In the genomic region with DNA sequence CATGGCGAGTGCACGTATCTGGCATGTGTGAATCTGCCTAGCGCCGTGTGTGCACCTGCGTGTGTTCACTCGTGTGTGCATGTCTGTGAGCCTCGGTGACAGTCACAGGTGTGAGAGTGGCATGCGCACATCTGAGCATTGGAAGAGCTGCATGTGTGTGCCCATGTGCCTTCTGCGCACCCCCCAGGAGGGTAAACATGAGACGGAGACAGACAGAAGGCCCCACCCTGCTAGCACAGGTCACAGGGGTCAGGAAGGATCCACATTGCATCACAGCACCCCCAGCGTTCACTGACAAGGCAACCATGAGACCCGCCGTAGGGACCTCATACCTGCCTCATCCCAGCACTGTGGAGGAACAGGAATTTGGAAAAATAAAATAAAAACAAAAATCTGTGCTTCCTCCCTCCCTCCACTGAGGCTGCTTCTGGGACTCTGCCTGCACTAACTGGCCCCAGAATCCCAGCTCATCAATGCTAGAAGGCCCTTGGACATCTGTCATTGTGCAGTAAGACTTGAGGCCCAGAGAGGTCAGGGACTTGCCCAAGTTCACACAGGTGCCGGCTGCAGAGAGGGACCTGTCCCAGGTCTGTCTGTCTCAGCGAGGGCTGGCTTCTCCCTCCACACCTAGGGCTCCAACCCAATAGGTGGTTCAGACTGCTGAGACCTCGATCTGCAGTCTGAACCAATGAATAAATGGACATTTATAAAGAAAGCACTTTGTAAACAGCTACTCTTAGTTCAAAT, we compare ENCODE assay signal across 20 cellular contexts. TPM values are rescaled to one million over a fixed set of nuclear protein-coding genes. Genes with fewer than 3 reads are reported as not detected.
DNase-seq lines count a peak whose midpoint lies in the region; ATAC-seq, FAIRE-seq and TF ChIP-seq lines count a peak whose summit lies in the region.
"Had no signal": no experiment of that assay in that cellular context is flagged by ENCODE, and none has a peak within 500 bp of the region (broad histone marks: within the 10 kb centered on the region; RNA-seq: fewer than 3 reads in every experiment).

No MANE protein-coding gene starts in this region.

- FAIRE-seq in HepG2 (lab: Jason Lieb, UNC) (no peak), GM12878 (lab: Jason Lieb, UNC) (no peak)
- FAIRE-seq: A549, GM19239 had no signal

- H2BK12ac ChIP-seq in trophoblast cell (ENCODE audit: low read length) = no peak overlapping the region

- BruUV-seq in HepG2 (replicated peaks; lab: Mats Ljungman, UMichigan) (no TSS peak), GM12878 (replicated peaks; lab: Mats Ljungman, UMichigan) (no TSS peak)

- H3K4me1 Mint-ChIP-seq in CD8-positive, alpha-beta T cell (ENCODE audit: low read depth) = peaks cover 11% of the 10 kb centered on the region

- H3K9me3 Mint-ChIP-seq in CD8-positive, alpha-beta T cell = no peaks in the 10 kb centered on the region
- H3K9me3 Mint-ChIP-seq: CD4-positive, alpha-beta memory T cell had no signal

- no peak overlapping the region for H3K23ac ChIP-seq in trophoblast cell (ENCODE audit: low read length)

- no peak overlapping the region for H3K4me3 Mint-ChIP-seq in CD8-positive, alpha-beta T cell
- H3K4me3 Mint-ChIP-seq: CD14-positive monocyte; CD4-positive, alpha-beta memory T cell had no signal

- H4K8ac ChIP-seq in trophoblast cell (ENCODE audit: low read depth, low read length) = no peak overlapping the region

- DNase-seq in HepG2 (ENCODE audit: low spot score) (peak; percentile 49), right lobe of liver (no peak), GM12878 (ENCODE audit: low read depth, low spot score) (no peak), trophoblast cell (no peak)
- no peak for DNase-seq in CD8-positive, alpha-beta T cell
- DNase-seq in stimulated activated CD8-positive, alpha-beta memory T cell treated with anti-CD3 and anti-CD28 coated beads, Interleukin-4, amount 100 ng/mL, for 48 hours = no peak
- DNase-seq in activated CD8-positive, alpha-beta memory T cell treated with anti-CD3 and anti-CD28 coated beads, Interleukin-2, amount 50 U/mL, for 48 hours = no peak
- DNase-seq: Calu3; CD4-positive, alpha-beta memory T cell; DMS79 treated with DMSO at 0.1 percent for 48 hours; GF-D8; GM23248; IMR-90 had no signal

- TF ChIP-seq RAD21 in HepG2 (CRISPR knock-in tag; IDR thresholded peaks at IDR 0.05) (no peak), GM12878 (IDR thresholded peaks at IDR 0.05; ENCODE audit: insufficient read depth, low read depth, low read length) (no peak)

- no peak overlapping the region for H3K14ac ChIP-seq in trophoblast cell (ENCODE audit: low read length)

- H3K4me2 ChIP-seq in HepG2 (ENCODE audit: low read depth, low read length) (no peak overlapping the region), GM12878 (ENCODE audit: control insufficient read depth, insufficient read depth) (no peak overlapping the region), trophoblast cell (ENCODE audit: low read length) (no peak overlapping the region)
- H3K4me2 ChIP-seq: A549, BLaER1 had no signal

- no peak overlapping the region for H2BK5ac ChIP-seq in trophoblast cell (ENCODE audit: low read depth, low read length, poor library complexity)

- intact Hi-C loops in HepG2 (cut with micrococcal nuclease; ENCODE audit: unreplicated experiment) = loop anchor here (10.0 kb wide), 1 partner anchor 332 kb away; no protein-coding TSS in a partner anchor
- intact Hi-C loops in right lobe of liver (cut with DNase I) = no loop called here
- intact Hi-C loops in GM12878 (cut with micrococcal nuclease; ENCODE audit: unreplicated experiment) = no loop called here
- intact Hi-C loops in CD8-positive, alpha-beta T cell (cut with DNase I, micrococcal nuclease) = loop anchor here in 1 of 2 experiments (10.0 kb wide), 1 partner anchor 458 kb away; the partner anchor contains the start of gene EEFSEC

- TF ChIP-seq EP300 in HepG2 (IDR thresholded peaks at IDR 0.05; ENCODE audit: low read depth in 2 of 2, low read length in 2 of 2) (no peak), HepG2 (CRISPR knock-in tag; IDR thresholded peaks at IDR 0.05; ENCODE audit: borderline replicate concordance) (no peak), GM12878 (IDR thresholded peaks at IDR 0.05; ENCODE audit: borderline replicate concordance in 1 of 2, control insufficient read depth in 1 of 2, low read depth in 2 of 2, low read length in 2 of 2) (no peak)

- H3K18ac ChIP-seq in trophoblast cell (ENCODE audit: low read length) = no peak overlapping the region

- H2AFZ ChIP-seq in HepG2 (ENCODE audit: low read length) = no peak overlapping the region
- H2AFZ ChIP-seq in GM12878 (ENCODE audit: control insufficient read depth, low read depth, low read length) = no peak overlapping the region
- H2AFZ ChIP-seq in trophoblast cell (ENCODE audit: insufficient read depth, low read length, poor library complexity) = no peak overlapping the region
- H2AFZ ChIP-seq: GM23248 had no signal

- H3K9me3 ChIP-seq in HepG2 (ENCODE audit: low read length) = no peaks in the 10 kb centered on the region
- H3K9me3 ChIP-seq in right lobe of liver = no peaks in the 10 kb centered on the region
- H3K9me3 ChIP-seq in GM12878 (replicated peaks; ENCODE audit: control insufficient read depth, insufficient read depth, low read length) = no peaks in the 10 kb centered on the region
- peaks cover 2% of the 10 kb centered on the region for H3K9me3 ChIP-seq in trophoblast cell (ENCODE audit: insufficient read depth, low read depth, low read length)
- H3K9me3 ChIP-seq in CD8-positive, alpha-beta T cell (ENCODE audit: low read length) = no peaks in the 10 kb centered on the region
- H3K9me3 ChIP-seq: A549, BLaER1, HAP-1 had no signal

- H3K27me3 Mint-ChIP-seq in CD8-positive, alpha-beta T cell (ENCODE audit: low read depth) = no peaks in the 10 kb centered on the region
- H3K27me3 Mint-ChIP-seq: CD4-positive, alpha-beta memory T cell had no signal

- H3K79me1 ChIP-seq in trophoblast cell (ENCODE audit: low read length) = peaks cover 6% of the 10 kb centered on the region

- in situ Hi-C loops in HepG2 (cut with HindIII; ENCODE audit: extremely low pct_ligation_motif_present, low pct_unique_long_range_greater_than_20kb) = no loop called here
- in situ Hi-C loops in GM12878 (cut with MboI) = loop anchor here (25.0 kb wide), 1 partner anchor 526 kb away; no protein-coding TSS in a partner anchor

- H3K79me2 ChIP-seq in HepG2 (ENCODE audit: insufficient read depth, low read length) = no peaks in the 10 kb centered on the region
- H3K79me2 ChIP-seq in GM12878 (ENCODE audit: control insufficient read depth, insufficient read depth, low read length) = peaks cover 5% of the 10 kb centered on the region
- peaks cover 2% of the 10 kb centered on the region for H3K79me2 ChIP-seq in trophoblast cell (ENCODE audit: control insufficient read depth, insufficient read depth, low read length, poor library complexity)

- WGBS in HepG2 (ENCODE audit: low lambda C conversion rate) = 80% methylated on average over 12 of the region's 16 CpGs
- 70% methylated on average over 13 of the region's 16 CpGs for WGBS in right lobe of liver (ENCODE audit: insufficient coverage, low coverage, low lambda C conversion rate, missing lambda C conversion rate)
- WGBS in GM12878 (ENCODE audit: insufficient coverage, insufficient replicate concordance, low lambda C conversion rate, missing lambda C conversion rate) = 82% methylated on average over 16 of the region's 16 CpGs
- no CpG with 5 or more reads among the region's 16 CpGs for WGBS in trophoblast cell (ENCODE audit: extremely low coverage, insufficient coverage, insufficient read length)

- H3K27ac ChIP-seq in HepG2 (ENCODE audit: extremely low read length, insufficient read depth, low read length) (peak overlapping the region; percentile 6), right lobe of liver (no peak overlapping the region), GM12878 (ENCODE audit: control insufficient read depth, insufficient read depth) (no peak overlapping the region), trophoblast cell (ENCODE audit: low read depth, low read length) (no peak overlapping the region)
- no peak overlapping the region for H3K27ac ChIP-seq in CD8-positive, alpha-beta T cell (ENCODE audit: low read depth, low read length)
- H3K27ac ChIP-seq: 22Rv1, A549, BLaER1, GM23248 had no signal

- no peaks in the 10 kb centered on the region for H4K20me1 ChIP-seq in HepG2 (ENCODE audit: insufficient read depth, low read length)
- no peaks in the 10 kb centered on the region for H4K20me1 ChIP-seq in GM12878 (ENCODE audit: control insufficient read depth, insufficient read depth)
- H4K20me1 ChIP-seq: BLaER1 had no signal

- no peak overlapping the region for H3K27ac Mint-ChIP-seq in CD8-positive, alpha-beta T cell
- H3K27ac Mint-ChIP-seq: CD14-positive monocyte had no signal

- no peak overlapping the region for H3K4me3 ChIP-seq in HepG2 (replicated peaks in 1 of 3; ENCODE audit: insufficient read depth in 1 of 3, low read depth in 2 of 3, low read length in 3 of 3)
- H3K4me3 ChIP-seq in right lobe of liver = no peak overlapping the region
- H3K4me3 ChIP-seq in GM12878 = no peak overlapping the region
- peak overlapping the region; percentile 8 for H3K4me3 ChIP-seq in trophoblast cell (ENCODE audit: low read depth, low read length)
- no peak overlapping the region for H3K4me3 ChIP-seq in CD8-positive, alpha-beta T cell (ENCODE audit: low read depth, low read length)
- H3K4me3 ChIP-seq: A549, BLaER1, GM23248, HAP-1 had no signal

- TF ChIP-seq POLR2A in HepG2 (IDR thresholded peaks at IDR 0.05; ENCODE audit: insufficient read depth in 1 of 2, low read depth in 2 of 2, low read length in 2 of 2) = no peak
- TF ChIP-seq POLR2A in right lobe of liver (IDR thresholded peaks at IDR 0.05) = no peak
- TF ChIP-seq POLR2A in GM12878 (IDR thresholded peaks at IDR 0.05; ENCODE audit: low read depth, low read length) = 0 out of 2 replicates have a peak, but pooled peaks have one; percentile 22

- H4K12ac ChIP-seq in trophoblast cell (ENCODE audit: low read depth, low read length) = no peak overlapping the region

- SMC1A ChIA-PET in GM12878 (lab: Charles Lee; ENCODE audit: uncharacterized antibody, unreplicated experiment) = no interaction called here

- H4K91ac ChIP-seq in trophoblast cell (ENCODE audit: low read depth, low read length) = no peak overlapping the region

- H2AK5ac ChIP-seq in trophoblast cell (ENCODE audit: low read length) = no peak overlapping the region

- H3K36me3 ChIP-seq in HepG2 (replicated peaks in 1 of 2; ENCODE audit: control insufficient read depth in 1 of 2, insufficient read depth in 2 of 2, low read length in 2 of 2) (no peaks in the 10 kb centered on the region), right lobe of liver (no peaks in the 10 kb centered on the region), GM12878 (ENCODE audit: control insufficient read depth in 2 of 2, insufficient read depth in 2 of 2, low read length in 1 of 2) (peaks cover 0 to 3% of the 10 kb centered on the region in 2 experiments; a peak in 3 of 4 replicates), trophoblast cell (ENCODE audit: control insufficient read depth in 1 of 2, insufficient read depth in 2 of 2, low read length in 2 of 2) (peaks cover 17 to 25% of the 10 kb centered on the region in 2 experiments)
- no peaks in the 10 kb centered on the region for H3K36me3 ChIP-seq in CD8-positive, alpha-beta T cell (ENCODE audit: insufficient read depth, low read length)
- H3K36me3 ChIP-seq: BLaER1 had no signal

- H3K9ac ChIP-seq in HepG2 (ENCODE audit: insufficient read depth, low read depth, low read length) (no peak overlapping the region), GM12878 (ENCODE audit: control insufficient read depth, insufficient read depth, low read length) (no peak overlapping the region), trophoblast cell (ENCODE audit: low read length) (no peak overlapping the region)
- H3K9ac ChIP-seq: BLaER1, GM23248 had no signal

- no peak for ATAC-seq in HepG2
- no peak for ATAC-seq in right lobe of liver
- no peak for ATAC-seq in GM12878
- ATAC-seq in CD8-positive, alpha-beta T cell = no peak
- no peak for ATAC-seq in GM18907 (IDR thresholded peaks at IDR 0.05; ENCODE audit: unreplicated experiment)
- ATAC-seq: A549 had no signal

- H3K4me1 ChIP-seq in HepG2 (ENCODE audit: insufficient read depth, low read length) (peaks cover 24% of the 10 kb centered on the region), right lobe of liver (peaks cover 0 to 4% (median 0%) of the 10 kb centered on the region in 4 donors), GM12878 (ENCODE audit: control insufficient read depth, insufficient read depth, low read length) (peaks cover 6% of the 10 kb centered on the region), trophoblast cell (ENCODE audit: control insufficient read depth in 1 of 2, insufficient read depth in 2 of 2, low read length in 2 of 2) (peaks cover 2 to 6% of the 10 kb centered on the region in 2 experiments)
- peaks cover 8% of the 10 kb centered on the region for H3K4me1 ChIP-seq in CD8-positive, alpha-beta T cell (ENCODE audit: insufficient read depth, low read length)
- H3K4me1 ChIP-seq: A549 had no signal

- POLR2A ChIA-PET in HepG2 (lab: Yijun Ruan, JAX) = interaction anchor here (0.8 kb wide), 1 partner anchor 67 kb away, joined by 3 read pairs; no protein-coding TSS in a partner anchor
- POLR2A ChIA-PET in GM12878 (lab: Charles Lee) = no interaction called here
- POLR2A ChIA-PET in CD8-positive, alpha-beta T cell (lab: Charles Lee) = no interaction called here

- RAD21 ChIA-PET in GM12878 (lab: Charles Lee; ENCODE audit: unreplicated experiment) = no interaction called here

- CTCF ChIA-PET in HepG2 (lab: Yijun Ruan, JAX; ENCODE audit: low intra/inter-chr PET ratio, low total read pairs) (interaction anchor here (0.6 kb wide), 1 partner anchor 21 kb away, joined by 3 read pairs; no protein-coding TSS in a partner anchor), GM12878 (lab: Yijun Ruan, JAX) (interaction anchor here (0.9 to 1.4 kb wide), 2 partner anchors 23 to 265 kb away, joined by 3 to 4 read pairs; no protein-coding TSS in a partner anchor)
- CTCF ChIA-PET in CD8-positive, alpha-beta T cell (lab: Charles Lee) = no interaction called here

- peaks cover 7% of the 10 kb centered on the region for H3K36me3 Mint-ChIP-seq in CD8-positive, alpha-beta T cell

- H2BK120ac ChIP-seq in trophoblast cell (ENCODE audit: insufficient read depth, low read length, poor library complexity) = no peak overlapping the region

- H3K27me3 ChIP-seq in HepG2 (ENCODE audit: control insufficient read depth in 1 of 2, insufficient read depth in 2 of 2, low read length in 2 of 2) = no peaks in the 10 kb centered on the region
- no peaks in the 10 kb centered on the region for H3K27me3 ChIP-seq in right lobe of liver
- H3K27me3 ChIP-seq in GM12878 (replicated peaks in 1 of 2; ENCODE audit: control insufficient read depth in 2 of 2, insufficient read depth in 2 of 2, low read length in 1 of 2) = no peaks in the 10 kb centered on the region
- no peaks in the 10 kb centered on the region for H3K27me3 ChIP-seq in trophoblast cell (ENCODE audit: insufficient read depth, low read length)
- no peaks in the 10 kb centered on the region for H3K27me3 ChIP-seq in CD8-positive, alpha-beta T cell (ENCODE audit: insufficient read depth, low read length)

- TF ChIP-seq CTCF in HepG2 (CRISPR knock-in tag; IDR thresholded peaks at IDR 0.05) = peak; percentile 42
- no peak for TF ChIP-seq CTCF in right lobe of liver (IDR thresholded peaks at IDR 0.05)
- TF ChIP-seq CTCF in GM12878 (IDR thresholded peaks at IDR 0.05 in 2 of 3, conservative IDR thresholded peaks at IDR 0.05 in 1 of 3; ENCODE audit: control insufficient read depth in 2 of 3, extremely low read depth in 1 of 3, insufficient read depth in 1 of 3, low read depth in 3 of 3, low read length in 3 of 3) = no peak
- TF ChIP-seq CTCF in CD8-positive, alpha-beta T cell (IDR thresholded peaks at IDR 0.05) = no peak

- no peak overlapping the region for H3K4ac ChIP-seq in trophoblast cell (ENCODE audit: low read depth, low read length)

RNA-seq across cellular contexts. Expression of gene RPN1, which starts 37.4 kb away (rescaled TPM):
- 158 and 342 TPM in 2 replicates for total RNA-seq in HepG2 (2016; rRNA removed; fragmentation: Illumina TruSeq; extraction: Trizol)
- 95.2 and 99.3 TPM in 2 replicates for total RNA-seq in HepG2 (2016; cell fraction: cytosol; rRNA removed; fragmentation: Illumina TruSeq; extraction: Trizol; ENCODE audit: low read depth)
- total RNA-seq in HepG2 (2016; cell fraction: insoluble cytoplasmic fraction; rRNA removed; fragmentation: Illumina TruSeq; extraction: Trizol) = 156 and 336 TPM in 2 replicates
- total RNA-seq in HepG2 (2016; cell fraction: membrane; rRNA removed; fragmentation: Illumina TruSeq; extraction: Trizol) = 158 and 173 TPM in 2 replicates
- 246 and 283 TPM in 2 replicates for total RNA-seq in HepG2 (2016; cell fraction: nucleus; rRNA removed; fragmentation: Illumina TruSeq; extraction: Trizol)
- polyA plus RNA-seq in HepG2 (2011; rRNA removed) = 243 and 290 TPM in 2 replicates
- polyA plus RNA-seq in HepG2 (2011; cell fraction: cytosol; rRNA removed) = 241 and 251 TPM in 2 replicates
- 102 and 103 TPM in 2 replicates for polyA plus RNA-seq in HepG2 (2011; cell fraction: nucleus; rRNA removed)
- polyA plus RNA-seq in HepG2 (2012) = 136 and 184 TPM in 2 replicates
- 84.9 and 88.7 TPM in 2 replicates for polyA plus RNA-seq in HepG2 (2016; cell fraction: cytosol; fragmentation: Illumina TruSeq; extraction: Trizol; ENCODE audit: low read depth)
- 124 and 131 TPM in 2 replicates for polyA plus RNA-seq in HepG2 (2016; cell fraction: insoluble cytoplasmic fraction; fragmentation: Illumina TruSeq; extraction: Trizol; ENCODE audit: low read depth)
- 106 and 122 TPM in 2 replicates for polyA plus RNA-seq in HepG2 (2016; cell fraction: membrane; fragmentation: Illumina TruSeq; extraction: Trizol; ENCODE audit: low read depth)
- 289 and 294 TPM in 2 replicates for polyA plus RNA-seq in HepG2 (2016; cell fraction: nucleus; fragmentation: Illumina TruSeq; extraction: Trizol; ENCODE audit: insufficient read depth, low read depth)
- polyA minus RNA-seq in HepG2 (2011; rRNA and poly(A)+ RNA removed; ENCODE audit: low replicate concordance) = 467 and 766 TPM in 2 replicates
- polyA minus RNA-seq in HepG2 (2011; cell fraction: cytosol; rRNA and poly(A)+ RNA removed) = 220 and 227 TPM in 2 replicates
- 116 and 127 TPM in 2 replicates for polyA minus RNA-seq in HepG2 (2011; cell fraction: nucleus; rRNA and poly(A)+ RNA removed)
- total RNA-seq in right lobe of liver = 100 to 1,000 TPM in 5 of 6 experiments, 10 to 100 TPM in 1; 94.4 to 244 (median 190) TPM
- 135 and 154 TPM in 2 replicates for total RNA-seq in GM12878 (2013; cell fraction: nucleolus; rRNA removed)
- total RNA-seq in GM12878 (2014; rRNA removed) = 223 and 227 TPM in 2 replicates
- total RNA-seq in GM12878 (2014; rRNA removed; fragmentation: Illumina TruSeq; extraction: Trizol) = 153 and 162 TPM in 2 replicates
- total RNA-seq in GM12878 (2021) = 147 and 150 TPM in 2 replicates
- 86.6 TPM for polyA plus RNA-seq in GM12878 (2011; ENCODE audit: low read depth)
- 231 and 241 TPM in 2 replicates for polyA plus RNA-seq in GM12878 (2011; rRNA removed)
- polyA plus RNA-seq in GM12878 (2011; cell fraction: cytosol; rRNA removed) = 154 and 157 TPM in 2 replicates
- polyA plus RNA-seq in GM12878 (2011; cell fraction: nucleus; rRNA removed) = 87.4 and 115 TPM in 2 replicates
- 113 TPM in 2 replicates for polyA plus RNA-seq in GM12878 (2012)
- 136 and 142 TPM in 2 replicates for polyA plus RNA-seq in GM12878 (2014; fragmentation: Illumina TruSeq; extraction: Trizol)
- 10 to 100 TPM; 56.1 to 58.3 TPM for polyA plus RNA-seq in GM12878 (2014; fragmentation: Nextera tagmentation; extraction: Ambion mirVana)
- 146 and 152 TPM in 2 replicates for polyA plus RNA-seq in GM12878 (2014; rRNA removed)
- polyA plus RNA-seq in GM12878 (2016; fragmentation: Nextera tagmentation; extraction: Ambion mirVana) = 100 to 1,000 TPM; 260 to 266 TPM
- polyA minus RNA-seq in GM12878 (2011; rRNA and poly(A)+ RNA removed) = 280 and 296 TPM in 2 replicates
- polyA minus RNA-seq in GM12878 (2011; cell fraction: cytosol; rRNA and poly(A)+ RNA removed) = 78.7 and 87.7 TPM in 2 replicates
- polyA minus RNA-seq in GM12878 (2011; cell fraction: nucleus; rRNA and poly(A)+ RNA removed) = 45.7 and 72.0 TPM in 2 replicates
- 356 and 371 TPM in 2 replicates for polyA plus RNA-seq in trophoblast cell (2013)
- 10 to 100 TPM; 65.7 to 76.5 TPM for total RNA-seq in CD8-positive, alpha-beta T cell

Comparison
In these comparisons a context has a peak if more than half of its experiments do, and no peak if none do; other contexts are left out.
1. Of the 75 proteins assayed by ChIP-seq in both HepG2 and GM12878: peak only in HepG2: ATF3, CEBPB, CTCF, MAX, NR2F1 and ZNF687; only in GM12878: POLR2A; in both: none; in neither: 68.